ENCODE assay signal across 32 cellular contexts in genomic region chr11:93514712-93515111, GRCh38.
"Had no signal": no experiment of that assay in that cellular context is flagged by ENCODE, and none has a peak within 500 bp of the region (broad histone marks: within the 10 kb centered on the region; RNA-seq: fewer than 3 reads in every experiment).

No MANE protein-coding gene starts in this region.

- H3K27me3 ChIP-seq: MG63 had no signal

- H3K36me3 ChIP-seq: MG63 had no signal

- DNase-seq: Karpas-422, MG63, MM.1S, MV-4-11, NCI-H1048, NCI-H1092, NCI-H1092 treated with DMSO at 0.1 percent for 48 hours, NCI-H1105, NCI-H1105 treated with DMSO at 0.1 percent for 48 hours, NCI-H1417, NCI-H1417 treated with DMSO at 0.1 percent for 48 hours, NCI-H1436, NCI-H1436 treated with DMSO at 0.1 percent for 48 hours, NCI-H146, NCI-H1694, NCI-H1694 treated with DMSO at 0.1 percent for 48 hours, NCI-H187, NCI-H187 treated with DMSO at 0.1 percent for 48 hours, NCI-H2029, NCI-H2029 treated with DMSO at 0.1 percent for 48 hours, NCI-H2081, NCI-H2081 treated with DMSO at 0.1 percent for 48 hours, NCI-H2107, NCI-H2171, NCI-H2171 treated with DMSO at 0.1 percent for 48 hours, NCI-H2227 treated with DMSO at 0.1 percent for 48 hours, NCI-H226, NCI-H345, NCI-H446, NCI-H446 treated with DMSO at 0.1 percent for 48 hours, NCI-H510A, NCI-H524 had no signal

- H3K9me3 ChIP-seq: MG63 had no signal

- H3K4me3 ChIP-seq: MG63 had no signal
